In genomic region chr10:77819210-77820140, GRCh38 we compare ENCODE assay signal across 25 cellular contexts.
"Had no signal": no experiment of that assay in that cellular context is flagged by ENCODE, and none has a peak within 500 bp of the region (broad histone marks: within the 10 kb centered on the region; RNA-seq: fewer than 3 reads in every experiment).

No MANE protein-coding gene starts in this region.

- H3K36me3 Mint-ChIP-seq: activated naive CD8-positive, alpha-beta T cell; naive thymus-derived CD4-positive, alpha-beta T cell; stimulated activated memory B cell treated with anti-CD40 and anti-IgM and Interleukin-4, amounts not matched to agents 10 μg/mL and 1 μg/mL and 100 μg/mL, for 72 hours had no signal

- H3K27ac ChIP-seq: cardiac muscle cell, esophagus muscularis mucosa, gastrocnemius medialis, right lobe of liver, skin epidermis, VCaP had no signal

- H3K9me3 Mint-ChIP-seq: activated T-helper 17 cell treated with anti-CD3 and anti-CD28 coated beads, Interleukin-2, amount 50 U/mL, for 72 hours; naive thymus-derived CD4-positive, alpha-beta T cell; neural crest cell; stimulated activated memory B cell treated with anti-CD40 and anti-IgM and Interleukin-4, amounts not matched to agents 10 μg/mL and 1 μg/mL and 100 μg/mL, for 72 hours; type B pancreatic cell had no signal

- H3K4me3 Mint-ChIP-seq: activated CD8-positive, alpha-beta T cell treated with anti-CD3 and anti-CD28 coated beads, Interleukin-2, amount 10 ng/mL, durations not matched to agents 7 days and 5 days; activated naive CD8-positive, alpha-beta T cell; activated T-helper 17 cell treated with anti-CD3 and anti-CD28 coated beads, Interleukin-2, amount 50 U/mL, for 72 hours; neural crest cell; stimulated activated memory B cell treated with anti-CD40 and anti-IgM and Interleukin-4, amounts not matched to agents 10 μg/mL and 1 μg/mL and 100 μg/mL, for 72 hours; type B pancreatic cell had no signal

- H3K27ac Mint-ChIP-seq: activated naive CD8-positive, alpha-beta T cell; stimulated activated memory B cell treated with anti-CD40 and anti-IgM and Interleukin-4, amounts not matched to agents 10 μg/mL and 1 μg/mL and 100 μg/mL, for 72 hours; type B pancreatic cell had no signal

- H3K27me3 ChIP-seq: cardiac muscle cell, esophagus muscularis mucosa, gastrocnemius medialis, right lobe of liver had no signal

- DNase-seq: activated CD4-positive, alpha-beta T cell treated with anti-CD3 and anti-CD28 coated beads, Interleukin-2, amount 50 U/mL, for 1 hour; activated CD8-positive, alpha-beta T cell treated with anti-CD3 and anti-CD28 coated beads, Interleukin-2, amount 10 ng/mL, durations not matched to agents 7 days and 5 days; activated T-cell treated with anti-CD3 and anti-CD28 coated beads, Interleukin-2, amount 50 U/mL, for 1 hour; amniotic stem cell; dermis blood vessel endothelial cell; effector CD8-positive, alpha-beta T cell; gastrocnemius medialis; head of caudate nucleus; hypothalamus; left colon; naive thymus-derived CD4-positive, alpha-beta T cell; occipital lobe; right lobe of liver; stimulated activated CD4-positive, alpha-beta T cell treated with anti-CD3 and anti-CD28 coated beads, Interleukin-2, amount 100 ng/mL, for 24 hours; SW 1271 had no signal

- H3K4me1 ChIP-seq: gastrocnemius medialis, right lobe of liver had no signal

- H3K4me3 ChIP-seq: cardiac muscle cell, esophagus muscularis mucosa, gastrocnemius medialis, right lobe of liver, skin epidermis had no signal

- H3K9me3 ChIP-seq: esophagus muscularis mucosa, gastrocnemius medialis, right lobe of liver had no signal

- H3K27me3 Mint-ChIP-seq: activated naive CD8-positive, alpha-beta T cell; activated T-helper 17 cell treated with anti-CD3 and anti-CD28 coated beads, Interleukin-2, amount 50 U/mL, for 72 hours; naive thymus-derived CD4-positive, alpha-beta T cell; stimulated activated memory B cell treated with anti-CD40 and anti-IgM and Interleukin-4, amounts not matched to agents 10 μg/mL and 1 μg/mL and 100 μg/mL, for 72 hours; type B pancreatic cell had no signal

- H3K4me1 Mint-ChIP-seq: neural crest cell; stimulated activated memory B cell treated with anti-CD40 and anti-IgM and Interleukin-4, amounts not matched to agents 10 μg/mL and 1 μg/mL and 100 μg/mL, for 72 hours had no signal

- ATAC-seq: activated CD4-positive, CD25-positive, alpha-beta regulatory T cell treated with anti-CD3 and anti-CD28 coated beads, Interleukin-2, amount 50 U/mL, for 24 hours; gastrocnemius medialis; left colon; naive thymus-derived CD4-positive, alpha-beta T cell; right lobe of liver; stimulated activated memory B cell treated with anti-CD40 and anti-IgM and Interleukin-4, amounts not matched to agents 10 μg/mL and 1 μg/mL and 100 μg/mL, for 72 hours had no signal
